Comparison of ENCODE assay signal across 18 cellular contexts in genomic region chr1:6956488-6957159, GRCh38.
DNase-seq lines count a peak whose midpoint lies in the region; ATAC-seq and TF ChIP-seq lines count a peak whose summit lies in the region.
"Had no signal": no experiment of that assay in that cellular context is flagged by ENCODE, and none has a peak within 500 bp of the region (broad histone marks: within the 10 kb centered on the region; RNA-seq: fewer than 3 reads in every experiment).

No MANE protein-coding gene starts in this region.

- no peak for ATAC-seq in GM19023 (IDR thresholded peaks at IDR 0.05; ENCODE audit: unreplicated experiment)

- H3K9ac ChIP-seq in NT2/D1 (ENCODE audit: insufficient read length, low read depth) (no peak overlapping the region), MM.1S (ENCODE audit: low read length) (no peak overlapping the region)

- H3K9me2 ChIP-seq in MM.1S (replicated peaks; ENCODE audit: insufficient read depth, low read length) = no peaks in the 10 kb centered on the region

- H2AFZ ChIP-seq in MM.1S (ENCODE audit: low read length) = no peak overlapping the region

- no peak for TF ChIP-seq EP300 in tibial nerve (IDR thresholded peaks at IDR 0.05)

- no peaks in the 10 kb centered on the region for H4K20me1 ChIP-seq in MM.1S (ENCODE audit: insufficient read depth, low read length)

- no peaks in the 10 kb centered on the region for H3K36me3 ChIP-seq in NT2/D1 (ENCODE audit: insufficient read depth, insufficient read length, low read length)
- no peaks in the 10 kb centered on the region for H3K36me3 ChIP-seq in MM.1S (replicated peaks; ENCODE audit: insufficient read depth, low read length)
- no peaks in the 10 kb centered on the region for H3K36me3 ChIP-seq in tibial nerve
- H3K36me3 ChIP-seq: ascending aorta, HAP-1 had no signal

- H3K27ac ChIP-seq in MM.1S (ENCODE audit: low read length) (no peak overlapping the region), tibial nerve (no peak overlapping the region)
- H3K27ac ChIP-seq: ascending aorta, coronary artery had no signal

- H3K4me1 ChIP-seq in NT2/D1 (ENCODE audit: insufficient read depth, insufficient read length) = peaks cover 8% of the 10 kb centered on the region
- H3K4me1 ChIP-seq in MM.1S (ENCODE audit: low read length) = no peaks in the 10 kb centered on the region
- H3K4me1 ChIP-seq in tibial nerve = peaks cover 0 to 8% (median 0%) of the 10 kb centered on the region in 4 donors

- no peak for TF ChIP-seq CTCF in MM.1S (IDR thresholded peaks at IDR 0.05; ENCODE audit: low read length)
- no peak for TF ChIP-seq CTCF in tibial nerve (IDR thresholded peaks at IDR 0.05)

- no peaks in the 10 kb centered on the region for H3K9me3 ChIP-seq in NT2/D1 (ENCODE audit: insufficient read depth, low read length)
- no peaks in the 10 kb centered on the region for H3K9me3 ChIP-seq in MM.1S (replicated peaks; ENCODE audit: insufficient read depth, low read length)
- no peaks in the 10 kb centered on the region for H3K9me3 ChIP-seq in tibial nerve
- H3K9me3 ChIP-seq: ascending aorta, HAP-1 had no signal

- no peaks in the 10 kb centered on the region for H3K79me2 ChIP-seq in MM.1S (ENCODE audit: low read length)

- H3K4me3 ChIP-seq in NT2/D1 (ENCODE audit: insufficient read length, low read depth) (no peak overlapping the region), MM.1S (ENCODE audit: low read length) (no peak overlapping the region), tibial nerve (no peak overlapping the region)
- H3K4me3 ChIP-seq: ascending aorta, coronary artery, HAP-1 had no signal

- no peak for TF ChIP-seq POLR2A in tibial nerve (IDR thresholded peaks at IDR 0.05)

- WGBS in tibial nerve, 2 donors = 61 to 63% methylated on average over 9 to 11 of the region's 11 CpGs

- H3F3A ChIP-seq in MM.1S (ENCODE audit: insufficient read depth, low read length) = no peaks in the 10 kb centered on the region

- H3K4me2 ChIP-seq in MM.1S (ENCODE audit: low read depth, low read length) = no peak overlapping the region

- no peaks in the 10 kb centered on the region for H3K27me3 ChIP-seq in NT2/D1 (ENCODE audit: insufficient read depth, insufficient read length)
- H3K27me3 ChIP-seq in MM.1S (replicated peaks; ENCODE audit: insufficient read depth, low read length) = peaks cover 11% of the 10 kb centered on the region; the same call in 1 of the 2 replicates
- H3K27me3 ChIP-seq in tibial nerve = no peaks in the 10 kb centered on the region

- DNase-seq in A172 (ENCODE audit: low spot score) (peak; percentile 62), NCI-H1105 treated with DMSO at 0.1 percent for 48 hours (lab: John Stamatoyannopoulos, UW) (peak; percentile 79), NT2/D1 (ENCODE audit: low read depth, low spot score) (peak; percentile 81), iPS DF 19.7 (ENCODE audit: low read depth, low spot score) (peak; percentile 70), MM.1S (no peak), tibial nerve (ENCODE audit: low spot score in 2 of 2) (no peak), cerebellum (ENCODE audit: low spot score) (no peak)
- DNase-seq: ACHN; activated CD4-positive, alpha-beta T cell treated with anti-CD3 and anti-CD28 coated beads, Interleukin-2, amount 50 U/mL, for 4 hours; activated effector memory CD4-positive, alpha-beta T cell treated with anti-CD3 and anti-CD28 coated beads, Interleukin-2, amount 50 U/mL, for 16 hours; COR-L47; Kasumi-1; SHP77 treated with DMSO at 0.1 percent for 48 hours; T1000 had no signal

Comparison
In these comparisons a context has a peak if more than half of its experiments do, and no peak if none do; other contexts are left out.
1. DNase-seq: peak in A172 (single experiment), NCI-H1105 treated with DMSO at 0.1 percent for 48 hours (single experiment), NT2/D1 (single experiment) and iPS DF 19.7 (single experiment); none in MM.1S (single experiment), tibial nerve (0 of 2) and cerebellum (single experiment).